ENCODE assay signal across 8 cellular contexts in genomic region chrX:130086414-130087207, GRCh38.
DNase-seq lines count a peak whose midpoint lies in the region; ATAC-seq and TF ChIP-seq lines count a peak whose summit lies in the region.

No MANE protein-coding gene starts in this region.

- no peaks in the 10 kb centered on the region for H3K36me3 ChIP-seq in brain microvascular endothelial cell (replicated peaks)

- ATAC-seq in GM18517 (IDR thresholded peaks at IDR 0.05; ENCODE audit: unreplicated experiment) (peak; percentile 43), HG02870 (IDR thresholded peaks at IDR 0.05; ENCODE audit: unreplicated experiment) (peak; percentile 41)

- POLR2A ChIA-PET in RWPE1 (lab: Yijun Ruan, JAX; ENCODE audit: low non-redundant PET): no interaction called here

- H3K27me3 ChIP-seq in brain microvascular endothelial cell (replicated peaks): no peaks in the 10 kb centered on the region

- DNase-seq in RWPE1 (ENCODE audit: low spot score) (no peak), NCI-H2081 treated with DMSO at 0.1 percent for 48 hours (lab: John Stamatoyannopoulos, UW) (no peak), brain microvascular endothelial cell (no peak), C1 segment of cervical spinal cord (lab: John Stamatoyannopoulos, UW) (no peak)
- DNase-seq in activated naive CD4-positive, alpha-beta T cell treated with anti-CD3 and anti-CD28 coated beads, Interleukin-2, amount 50 U/mL, for 16 hours: peak; percentile 52
- peak; percentile 62 for DNase-seq in stimulated activated CD4-positive, alpha-beta T cell treated with anti-CD3 and anti-CD28 coated beads, Interleukin-4, amount 100 ng/mL, for 24 hours

- in situ Hi-C loops in brain microvascular endothelial cell (cut with HindIII; ENCODE audit: low pct_ligation_motif_present, low sequenced_read_pairs): no loop called here

- TF ChIP-seq CTCF in RWPE1 (conservative IDR thresholded peaks at IDR 0.05; ENCODE audit: low read depth) (no peak), brain microvascular endothelial cell (IDR thresholded peaks at IDR 0.05; ENCODE audit: low read depth, low read length, missing control alignments) (no peak)

- H3K27ac ChIP-seq in RWPE1 (peak overlapping the region; percentile 18; the same call in 1 of the 2 replicates), brain microvascular endothelial cell (no peak overlapping the region)

- CTCF ChIA-PET in RWPE1 (lab: Yijun Ruan, JAX): no interaction called here

- no peak overlapping the region for H3K4me3 ChIP-seq in brain microvascular endothelial cell (ENCODE audit: low read depth, low read length)

Comparison
In these comparisons a context has a peak if more than half of its experiments do, and no peak if none do; other contexts are left out.
1. DNase-seq: peak in activated naive CD4-positive, alpha-beta T cell treated with anti-CD3 and anti-CD28 coated beads, Interleukin-2, amount 50 U/mL, for 16 hours (single experiment) and stimulated activated CD4-positive, alpha-beta T cell treated with anti-CD3 and anti-CD28 coated beads, Interleukin-4, amount 100 ng/mL, for 24 hours (single experiment); none in RWPE1 (single experiment), NCI-H2081 treated with DMSO at 0.1 percent for 48 hours (single experiment), brain microvascular endothelial cell (single experiment) and C1 segment of cervical spinal cord (0 of 14).